Comparison of ENCODE assay signal across 9 cellular contexts in the genomic region with DNA sequence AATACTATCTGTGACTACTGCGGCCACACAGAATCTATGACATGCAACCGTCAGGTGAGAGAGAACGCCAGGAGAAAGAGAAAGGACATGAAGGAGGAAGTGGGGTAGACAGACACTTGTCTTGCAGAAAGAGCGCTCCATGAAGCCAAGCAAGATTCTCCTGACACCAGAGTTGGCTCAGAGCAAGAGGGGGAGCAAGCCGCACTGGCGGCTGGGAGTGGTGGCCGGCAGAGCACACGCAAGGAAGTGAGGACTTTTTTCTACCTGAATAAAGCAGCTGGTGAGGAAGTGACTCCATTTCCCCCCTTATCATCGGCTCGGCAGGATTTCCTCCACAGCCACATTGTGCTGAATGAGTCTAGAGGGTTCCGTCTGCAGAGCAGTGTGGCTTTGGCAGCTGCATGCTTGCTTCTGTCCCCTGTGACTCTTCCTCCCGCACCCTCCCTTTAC.
DNase-seq lines count a peak whose midpoint lies in the region; ATAC-seq, FAIRE-seq and TF ChIP-seq lines count a peak whose summit lies in the region.
"Had no signal": no experiment of that assay in that cellular context is flagged by ENCODE, and none has a peak within 500 bp of the region (broad histone marks: within the 10 kb centered on the region; RNA-seq: fewer than 3 reads in every experiment).

No MANE protein-coding gene starts in this region.

- H3K27me3 ChIP-seq in HUES48 (ENCODE audit: control insufficient read depth, insufficient read depth, low read length): no peaks in the 10 kb centered on the region
- no peaks in the 10 kb centered on the region for H3K27me3 ChIP-seq in muscle layer of duodenum (ENCODE audit: low read depth, low read length)
- H3K27me3 ChIP-seq in mammary epithelial cell (ENCODE audit: insufficient read depth, low read length): no peaks in the 10 kb centered on the region

- in situ Hi-C loops in mammary epithelial cell (cut with MboI; ENCODE audit: low sequenced_read_pairs in 2 of 2): loop anchor here (5.0 to 25.0 kb wide), 3 partner anchors 177 to 299 kb away; a partner anchor contains a TSS

- intact Hi-C loops in activated T-helper 1 cell treated with anti-CD3 and anti-CD28 coated beads, Interleukin-12 subunit alpha, Interleukin-12 subunit beta, Interleukin-2, Interleukin-4 antibody, amounts not matched to agents 30 ng/mL and 10 ng/mL and 1 ng/mL, durations not matched to agents 14 hours and 24 hours and 36 hours (cut with micrococcal nuclease): loop anchor here (1.0 to 2.0 kb wide), 6 partner anchors 17 to 284 kb away; a partner anchor contains a TSS
- intact Hi-C loops in mammary epithelial cell (cut with micrococcal nuclease): loop anchor here (10.0 kb wide), 1 partner anchor 67 kb away; no protein-coding TSS in a partner anchor

- H3K79me2 ChIP-seq in mammary epithelial cell (ENCODE audit: insufficient read depth, low read length): no peaks in the 10 kb centered on the region

- H3K4me2 ChIP-seq in mammary epithelial cell (ENCODE audit: insufficient read depth, low read depth, low read length): no peak overlapping the region

- H3K27ac ChIP-seq in HUES48 (ENCODE audit: low read depth, low read length) (peak overlapping the region; percentile 76), muscle layer of duodenum (ENCODE audit: low read length) (no peak overlapping the region), mammary epithelial cell (ENCODE audit: insufficient read depth, low read depth, low read length) (no peak overlapping the region)
- H3K27ac ChIP-seq: epithelial cell of prostate had no signal

- peak; percentile 43 for DNase-seq in activated T-helper 1 cell treated with anti-CD3 and anti-CD28 coated beads, Interleukin-12 subunit alpha, Interleukin-12 subunit beta, Interleukin-2, Interleukin-4 antibody, amounts not matched to agents 30 ng/mL and 10 ng/mL and 1 ng/mL, durations not matched to agents 14 hours and 24 hours and 36 hours (ENCODE audit: low spot score)
- DNase-seq in NCI-H1105 treated with DMSO at 0.1 percent for 48 hours (lab: John Stamatoyannopoulos, UW): no peak
- no peak for DNase-seq in NCI-H510A treated with DMSO at 0.1 percent for 48 hours (lab: John Stamatoyannopoulos, UW)
- DNase-seq in RCC 7860 (ENCODE audit: low spot score): no peak
- no peak for DNase-seq in mammary epithelial cell

- TF ChIP-seq CTCF in mammary epithelial cell (conservative IDR thresholded peaks at IDR 0.05 in 1 of 2, IDR thresholded peaks at IDR 0.05 in 1 of 2; ENCODE audit: extremely low read depth in 1 of 2, insufficient read depth in 1 of 2, low read depth in 1 of 2, low read length in 2 of 2): no peak

- no peak for FAIRE-seq in RCC 7860 (lab: Jason Lieb, UNC)

- H3K9ac ChIP-seq in HUES48 (ENCODE audit: low read depth, low read length) (no peak overlapping the region), mammary epithelial cell (ENCODE audit: insufficient read depth, low read length) (no peak overlapping the region)

- H3K4me1 Mint-ChIP-seq in activated T-helper 1 cell treated with anti-CD3 and anti-CD28 coated beads, Interleukin-12 subunit alpha, Interleukin-12 subunit beta, Interleukin-2, Interleukin-4 antibody, amounts not matched to agents 30 ng/mL and 10 ng/mL and 1 ng/mL, durations not matched to agents 14 hours and 24 hours and 36 hours (ENCODE audit: low read depth): peaks cover 68% of the 10 kb centered on the region

- peaks cover 45% of the 10 kb centered on the region for H3K36me3 Mint-ChIP-seq in activated T-helper 1 cell treated with anti-CD3 and anti-CD28 coated beads, Interleukin-12 subunit alpha, Interleukin-12 subunit beta, Interleukin-2, Interleukin-4 antibody, amounts not matched to agents 30 ng/mL and 10 ng/mL and 1 ng/mL, durations not matched to agents 14 hours and 24 hours and 36 hours (ENCODE audit: low read depth)

- H3K9me3 ChIP-seq in HUES48 (ENCODE audit: control insufficient read depth, insufficient read depth, low read length) (no peaks in the 10 kb centered on the region), muscle layer of duodenum (ENCODE audit: control insufficient read depth in 1 of 2, low read length in 2 of 2) (no peaks in the 10 kb centered on the region), mammary epithelial cell (replicated peaks; ENCODE audit: insufficient read depth, low read length) (no peaks in the 10 kb centered on the region)

- dilution Hi-C loops in mammary epithelial cell (cut with HindIII; ENCODE audit: low sequenced_read_pairs): no loop called here

- H3K4me3 ChIP-seq in HUES48 (ENCODE audit: low read depth, low read length) (peak overlapping the region; percentile 27), muscle layer of duodenum (ENCODE audit: low read depth in 1 of 2, low read length in 2 of 2) (peak overlapping the region; percentile 5 to 17), mammary epithelial cell (replicated peaks in 1 of 3; ENCODE audit: insufficient read depth in 1 of 3, low read depth in 2 of 3, low read length in 3 of 3) (no peak overlapping the region)

- H3K4me3 Mint-ChIP-seq in activated T-helper 1 cell treated with anti-CD3 and anti-CD28 coated beads, Interleukin-12 subunit alpha, Interleukin-12 subunit beta, Interleukin-2, Interleukin-4 antibody, amounts not matched to agents 30 ng/mL and 10 ng/mL and 1 ng/mL, durations not matched to agents 14 hours and 24 hours and 36 hours: peak overlapping the region; percentile 73

- H3K4me1 ChIP-seq in HUES48 (ENCODE audit: control insufficient read depth, insufficient read depth, low read length): peaks cover 18% of the 10 kb centered on the region
- H3K4me1 ChIP-seq in muscle layer of duodenum (ENCODE audit: control insufficient read depth in 1 of 2, insufficient read depth in 2 of 2, low read length in 2 of 2): peaks cover 14 to 23% of the 10 kb centered on the region in 2 donors
- no peaks in the 10 kb centered on the region for H3K4me1 ChIP-seq in mammary epithelial cell (ENCODE audit: insufficient read depth, low read length)

- peak; percentile 20 for ATAC-seq in GM18517 (IDR thresholded peaks at IDR 0.05; ENCODE audit: unreplicated experiment)

- 89% methylated on average over 12 of the region's 12 CpGs for WGBS in mammary epithelial cell (ENCODE audit: low coverage, missing lambda C conversion rate)

- no peaks in the 10 kb centered on the region for H3K36me3 ChIP-seq in HUES48 (ENCODE audit: control insufficient read depth, insufficient read depth, low read length)
- no peaks in the 10 kb centered on the region for H3K36me3 ChIP-seq in muscle layer of duodenum (ENCODE audit: control insufficient read depth in 1 of 2, insufficient read depth in 2 of 2, low read length in 2 of 2)
- no peaks in the 10 kb centered on the region for H3K36me3 ChIP-seq in mammary epithelial cell (ENCODE audit: insufficient read depth, low read length)

- H3K27ac Mint-ChIP-seq in activated T-helper 1 cell treated with anti-CD3 and anti-CD28 coated beads, Interleukin-12 subunit alpha, Interleukin-12 subunit beta, Interleukin-2, Interleukin-4 antibody, amounts not matched to agents 30 ng/mL and 10 ng/mL and 1 ng/mL, durations not matched to agents 14 hours and 24 hours and 36 hours: peak overlapping the region; percentile 90

- no peak overlapping the region for H2AFZ ChIP-seq in mammary epithelial cell (ENCODE audit: low read depth, low read length)

- no peaks in the 10 kb centered on the region for H4K20me1 ChIP-seq in mammary epithelial cell (ENCODE audit: insufficient read depth, low read length)

- CTCF ChIA-PET in mammary epithelial cell (lab: Charles Lee; ENCODE audit: low non-redundant PET): no interaction called here

- BruUV-seq in mammary epithelial cell (replicated peaks; lab: Mats Ljungman, UMichigan): no TSS peak

- H3K9me3 Mint-ChIP-seq in activated T-helper 1 cell treated with anti-CD3 and anti-CD28 coated beads, Interleukin-12 subunit alpha, Interleukin-12 subunit beta, Interleukin-2, Interleukin-4 antibody, amounts not matched to agents 30 ng/mL and 10 ng/mL and 1 ng/mL, durations not matched to agents 14 hours and 24 hours and 36 hours: no peaks in the 10 kb centered on the region

- H3K27me3 Mint-ChIP-seq in activated T-helper 1 cell treated with anti-CD3 and anti-CD28 coated beads, Interleukin-12 subunit alpha, Interleukin-12 subunit beta, Interleukin-2, Interleukin-4 antibody, amounts not matched to agents 30 ng/mL and 10 ng/mL and 1 ng/mL, durations not matched to agents 14 hours and 24 hours and 36 hours (ENCODE audit: insufficient read depth): no peaks in the 10 kb centered on the region

Comparison
In these comparisons a context has a peak if more than half of its experiments do, and no peak if none do; other contexts are left out.
1. H3K4me3 ChIP-seq: peak in HUES48 (single experiment) and muscle layer of duodenum (2 of 2); none in mammary epithelial cell (0 of 3).